In the genomic region with DNA sequence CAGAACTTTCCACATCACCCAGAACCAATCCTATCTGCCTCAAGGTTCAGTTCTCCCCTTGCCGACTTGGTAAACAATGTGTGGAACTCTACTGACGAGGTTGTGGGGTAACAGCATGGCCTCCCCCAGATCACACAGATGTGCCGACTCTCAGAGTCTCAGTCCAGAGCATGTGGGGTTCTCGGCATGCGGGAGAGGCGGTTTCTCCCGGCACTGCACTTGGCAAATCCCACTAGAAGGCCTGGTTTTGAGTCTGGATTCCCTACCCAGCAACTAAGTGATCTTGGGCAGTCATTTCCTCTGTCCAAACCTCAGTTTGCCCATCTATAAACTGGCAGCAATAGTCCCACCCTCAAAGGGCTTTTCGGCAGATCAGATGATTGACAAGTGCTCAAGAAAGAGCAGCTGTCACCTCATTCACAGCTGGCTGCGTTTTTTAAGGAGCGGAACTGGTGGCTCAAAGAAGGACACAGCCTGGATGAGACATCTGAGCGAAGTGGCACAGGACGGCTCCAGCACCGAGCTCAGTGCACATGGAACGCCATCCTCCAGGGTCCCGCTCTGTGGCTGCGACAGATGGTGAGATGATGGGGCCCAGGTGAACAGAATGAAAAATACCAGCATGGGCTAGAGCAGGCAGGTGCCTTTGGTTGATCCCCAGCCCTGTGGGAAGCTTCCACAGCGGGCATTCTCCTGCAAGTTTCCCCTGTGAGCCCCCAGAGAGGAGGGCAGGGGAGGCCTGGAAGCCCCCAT, we compare ENCODE assay signal across 20 cellular contexts. TPM values are rescaled to one million over a fixed set of nuclear protein-coding genes. Genes with fewer than 3 reads are reported as not detected.
DNase-seq lines count a peak whose midpoint lies in the region; ATAC-seq, FAIRE-seq and TF ChIP-seq lines count a peak whose summit lies in the region.
"Had no signal": no experiment of that assay in that cellular context is flagged by ENCODE, and none has a peak within 500 bp of the region (broad histone marks: within the 10 kb centered on the region; RNA-seq: fewer than 3 reads in every experiment).

No MANE protein-coding gene starts in this region.

- ATAC-seq in HepG2 (peak; percentile 12; the same call in 2 of the 3 replicates), right lobe of liver (no peak), WTC11 (no peak)
- no peak for ATAC-seq in activated naive CD4-positive, alpha-beta T cell treated with anti-CD3 and anti-CD28 coated beads, Interleukin-2, amount 50 U/mL, for 72 hours
- ATAC-seq: natural killer cell treated with Interleukin-12 subunit alpha and Interleukin-12 subunit beta and Interleukin-15 and Interleukin-18, amount 100 ng/mL, for 72 hours had no signal

- TF ChIP-seq RAD21 in HepG2 (CRISPR knock-in tag; IDR thresholded peaks at IDR 0.05) = no peak

- H3K36me3 Mint-ChIP-seq in WTC11 = peaks cover 12% of the 10 kb centered on the region
- peaks cover 7% of the 10 kb centered on the region for H3K36me3 Mint-ChIP-seq in nephron (ENCODE audit: low read depth)
- H3K36me3 Mint-ChIP-seq in activated naive CD4-positive, alpha-beta T cell treated with anti-CD3 and anti-CD28 coated beads, Interleukin-2, amount 50 U/mL, for 72 hours = peaks cover 7 to 10% of the 10 kb centered on the region in 2 donors
- H3K36me3 Mint-ChIP-seq: CD4-positive, CD25-positive, alpha-beta regulatory T cell had no signal

- no peak overlapping the region for H3K4me3 Mint-ChIP-seq in WTC11
- H3K4me3 Mint-ChIP-seq in nephron = no peak overlapping the region
- H3K4me3 Mint-ChIP-seq: activated CD4-positive, alpha-beta memory T cell treated with anti-CD3 and anti-CD28 coated beads for 36 hours; CD4-positive, CD25-positive, alpha-beta regulatory T cell; natural killer cell treated with Interleukin-12 subunit alpha and Interleukin-12 subunit beta and Interleukin-15 and Interleukin-18, amount 100 ng/mL, for 72 hours had no signal

- H3K79me2 ChIP-seq in HepG2 (ENCODE audit: insufficient read depth, low read length) = peaks cover 90% of the 10 kb centered on the region

- 83% methylated on average over 10 of the region's 17 CpGs for WGBS in HepG2 (ENCODE audit: low lambda C conversion rate)
- WGBS in right lobe of liver (ENCODE audit: insufficient coverage, low coverage, low lambda C conversion rate, missing lambda C conversion rate) = 81% methylated on average over 5 of the region's 17 CpGs

- BruUV-seq in HepG2 (replicated peaks; lab: Mats Ljungman, UMichigan) = no TSS peak

- H3K4me3 ChIP-seq in HepG2 (replicated peaks in 1 of 3; ENCODE audit: insufficient read depth in 1 of 3, low read depth in 2 of 3, low read length in 3 of 3) = peak overlapping the region in 1 of 3 experiments; percentile 52; a peak in 2 of 6 replicates
- no peak overlapping the region for H3K4me3 ChIP-seq in right lobe of liver
- H3K4me3 ChIP-seq in foreskin fibroblast (ENCODE audit: low read depth in 1 of 2, low read length in 2 of 2) = no peak overlapping the region
- H3K4me3 ChIP-seq: coronary artery, SK-N-MC had no signal

- peak overlapping the region; percentile 69 for H3K4me2 ChIP-seq in HepG2 (ENCODE audit: low read depth, low read length)

- H4K20me1 ChIP-seq in HepG2 (ENCODE audit: insufficient read depth, low read length) = peaks cover 12% of the 10 kb centered on the region

- CTCF ChIA-PET in HepG2 (lab: Yijun Ruan, JAX; ENCODE audit: low intra/inter-chr PET ratio, low total read pairs) = no interaction called here
- CTCF ChIA-PET in WTC11 (lab: Charles Lee) = interaction anchor here (1.5 kb wide), 1 partner anchor 10 kb away, joined by 4 read pairs; no protein-coding TSS in a partner anchor

- POLR2A ChIA-PET in HepG2 (lab: Yijun Ruan, JAX) (interaction anchor here (0.9 to 2.0 kb wide), 7 partner anchors 7 to 970 kb away, joined by 3 to 13 read pairs (median 5); no protein-coding TSS in a partner anchor), WTC11 (lab: Charles Lee) (no interaction called here)

- H3K36me3 ChIP-seq in HepG2 (replicated peaks in 1 of 2; ENCODE audit: control insufficient read depth in 1 of 2, insufficient read depth in 2 of 2, low read length in 2 of 2) = peaks cover 3 to 22% of the 10 kb centered on the region in 2 experiments
- no peaks in the 10 kb centered on the region for H3K36me3 ChIP-seq in right lobe of liver

- TF ChIP-seq POLR2A in HepG2 (IDR thresholded peaks at IDR 0.05; ENCODE audit: insufficient read depth in 1 of 2, low read depth in 2 of 2, low read length in 2 of 2) (no peak), right lobe of liver (IDR thresholded peaks at IDR 0.05) (no peak)

- peaks cover 16% of the 10 kb centered on the region for H3K9me3 Mint-ChIP-seq in WTC11
- peaks cover 17% of the 10 kb centered on the region for H3K9me3 Mint-ChIP-seq in nephron
- H3K9me3 Mint-ChIP-seq in activated naive CD4-positive, alpha-beta T cell treated with anti-CD3 and anti-CD28 coated beads, Interleukin-2, amount 50 U/mL, for 72 hours = peaks cover 7 to 12% of the 10 kb centered on the region in 2 donors

- H3K9ac ChIP-seq in HepG2 (ENCODE audit: insufficient read depth, low read depth, low read length) = peak overlapping the region; percentile 54

- peaks cover 3% of the 10 kb centered on the region for H3K4me1 Mint-ChIP-seq in WTC11
- H3K4me1 Mint-ChIP-seq in nephron = peaks cover 11% of the 10 kb centered on the region

- intact Hi-C loops in HepG2 (cut with micrococcal nuclease; ENCODE audit: unreplicated experiment) (loop anchor here (1.0 to 2.0 kb wide), 3 partner anchors 7 to 358 kb away; a partner anchor contains a TSS), right lobe of liver (cut with DNase I) (no loop called here)

- H3K27ac Mint-ChIP-seq in WTC11 (peak overlapping the region; percentile 17; the same call in 1 of the 2 replicates), nephron (peak overlapping the region in 2 of 3 experiments; percentile 67 to 72)
- H3K27ac Mint-ChIP-seq in activated naive CD4-positive, alpha-beta T cell treated with anti-CD3 and anti-CD28 coated beads, Interleukin-2, amount 50 U/mL, for 72 hours = no peak overlapping the region
- H3K27ac Mint-ChIP-seq: activated CD4-positive, alpha-beta memory T cell treated with anti-CD3 and anti-CD28 coated beads for 36 hours; CD4-positive, CD25-positive, alpha-beta regulatory T cell; natural killer cell treated with Interleukin-12 subunit alpha and Interleukin-12 subunit beta and Interleukin-15 and Interleukin-18, amount 100 ng/mL, for 72 hours had no signal

- no peak overlapping the region for H2AFZ ChIP-seq in HepG2 (ENCODE audit: low read length)

- no peak for TF ChIP-seq EP300 in HepG2 (IDR thresholded peaks at IDR 0.05; ENCODE audit: low read depth in 2 of 2, low read length in 2 of 2)
- TF ChIP-seq EP300 in HepG2 (CRISPR knock-in tag; IDR thresholded peaks at IDR 0.05; ENCODE audit: borderline replicate concordance) = no peak

- in situ Hi-C loops in HepG2 (cut with HindIII; ENCODE audit: extremely low pct_ligation_motif_present, low pct_unique_long_range_greater_than_20kb) = no loop called here

- TF ChIP-seq CTCF in HepG2 (CRISPR knock-in tag; IDR thresholded peaks at IDR 0.05) (no peak), right lobe of liver (IDR thresholded peaks at IDR 0.05) (no peak), WTC11 (IDR thresholded peaks at IDR 0.05) (no peak), nephron (IDR thresholded peaks at IDR 0.05; ENCODE audit: unreplicated experiment in 3 of 3) (no peak), foreskin fibroblast (IDR thresholded peaks at IDR 0.05; ENCODE audit: low read depth, low read length) (no peak)

- DNase-seq in HepG2 (ENCODE audit: low spot score) (peak; percentile 30), right lobe of liver (no peak), WTC11 (ENCODE audit: low spot score) (no peak), foreskin fibroblast (no peak), GDM1 (lab: John Stamatoyannopoulos, UW) (no peak)
- no peak for DNase-seq in activated naive CD4-positive, alpha-beta T cell treated with anti-CD3 and anti-CD28 coated beads, Interleukin-2, amount 50 U/mL, for 72 hours (ENCODE audit: low spot score in 2 of 2)
- no peak for DNase-seq in activated effector memory CD4-positive, alpha-beta T cell treated with anti-CD3 and anti-CD28 coated beads, Interleukin-2, amount 50 U/mL, for 16 hours
- DNase-seq: activated CD4-positive, alpha-beta memory T cell treated with anti-CD3 and anti-CD28 coated beads for 36 hours; activated naive CD4-positive, alpha-beta T cell treated with Interleukin-2 at 50 U/mL for 16 hours; CD4-positive, CD25-positive, alpha-beta regulatory T cell; hypothalamus; NCI-H1048 had no signal

- peak overlapping the region; percentile 82 for H3K27ac ChIP-seq in HepG2 (ENCODE audit: extremely low read length, insufficient read depth, low read length)
- peak overlapping the region in 1 of 3 donors; percentile 24 for H3K27ac ChIP-seq in right lobe of liver
- H3K27ac ChIP-seq: coronary artery, SK-N-MC had no signal

- no peaks in the 10 kb centered on the region for H3K27me3 ChIP-seq in HepG2 (ENCODE audit: control insufficient read depth in 1 of 2, insufficient read depth in 2 of 2, low read length in 2 of 2)
- no peaks in the 10 kb centered on the region for H3K27me3 ChIP-seq in right lobe of liver

- H3K4me1 ChIP-seq in HepG2 (ENCODE audit: insufficient read depth, low read length) (peaks cover 100% of the 10 kb centered on the region), right lobe of liver (peaks cover 0 to 9% (median 6%) of the 10 kb centered on the region in 4 donors)

- FAIRE-seq in HepG2 (lab: Jason Lieb, UNC) = peak; percentile 30
- FAIRE-seq: astrocyte, keratinocyte, RCC 7860 had no signal

- H3K9me3 ChIP-seq in HepG2 (ENCODE audit: low read length) = no peaks in the 10 kb centered on the region
- H3K9me3 ChIP-seq in right lobe of liver = peaks cover 0 to 6% (median 0%) of the 10 kb centered on the region in 4 donors

- no peaks in the 10 kb centered on the region for H3K27me3 Mint-ChIP-seq in WTC11 (ENCODE audit: low read depth)
- H3K27me3 Mint-ChIP-seq in nephron (ENCODE audit: low read depth) = peaks cover 37% of the 10 kb centered on the region
- H3K27me3 Mint-ChIP-seq: natural killer cell treated with Interleukin-12 subunit alpha and Interleukin-12 subunit beta and Interleukin-15 and Interleukin-18, amount 100 ng/mL, for 72 hours had no signal

RNA-seq across cellular contexts. Expression of a gene that starts 7.3 kb away (rescaled TPM):
- total RNA-seq in HepG2 (2016; rRNA removed; fragmentation: Illumina TruSeq; extraction: Trizol) = 90.4 and 95.7 TPM in 2 replicates
- 47.9 and 55.6 TPM in 2 replicates for total RNA-seq in HepG2 (2016; cell fraction: cytosol; rRNA removed; fragmentation: Illumina TruSeq; extraction: Trizol; ENCODE audit: low read depth)
- 94.6 and 101 TPM in 2 replicates for total RNA-seq in HepG2 (2016; cell fraction: insoluble cytoplasmic fraction; rRNA removed; fragmentation: Illumina TruSeq; extraction: Trizol)
- 73.3 and 75.8 TPM in 2 replicates for total RNA-seq in HepG2 (2016; cell fraction: membrane; rRNA removed; fragmentation: Illumina TruSeq; extraction: Trizol)
- 42.8 and 54.2 TPM in 2 replicates for total RNA-seq in HepG2 (2016; cell fraction: nucleus; rRNA removed; fragmentation: Illumina TruSeq; extraction: Trizol)
- 181 and 193 TPM in 2 replicates for polyA plus RNA-seq in HepG2 (2011; rRNA removed)
- polyA plus RNA-seq in HepG2 (2011; cell fraction: cytosol; rRNA removed) = 178 and 242 TPM in 2 replicates
- polyA plus RNA-seq in HepG2 (2011; cell fraction: nucleus; rRNA removed) = 194 and 196 TPM in 2 replicates
- polyA plus RNA-seq in HepG2 (2012) = 45.0 and 55.8 TPM in 2 replicates
- polyA plus RNA-seq in HepG2 (2016; cell fraction: cytosol; fragmentation: Illumina TruSeq; extraction: Trizol; ENCODE audit: low read depth) = 46.7 and 59.9 TPM in 2 replicates
- polyA plus RNA-seq in HepG2 (2016; cell fraction: insoluble cytoplasmic fraction; fragmentation: Illumina TruSeq; extraction: Trizol; ENCODE audit: low read depth) = 103 and 109 TPM in 2 replicates
- 69.1 and 76.1 TPM in 2 replicates for polyA plus RNA-seq in HepG2 (2016; cell fraction: membrane; fragmentation: Illumina TruSeq; extraction: Trizol; ENCODE audit: low read depth)
- polyA plus RNA-seq in HepG2 (2016; cell fraction: nucleus; fragmentation: Illumina TruSeq; extraction: Trizol; ENCODE audit: insufficient read depth, low read depth) = 80.6 and 84.9 TPM in 2 replicates
- 8.2 and 120 TPM in 2 replicates for polyA minus RNA-seq in HepG2 (2011; rRNA and poly(A)+ RNA removed; ENCODE audit: low replicate concordance)
- 28.3 and 29.5 TPM in 2 replicates for polyA minus RNA-seq in HepG2 (2011; cell fraction: cytosol; rRNA and poly(A)+ RNA removed)
- 89.0 and 92.2 TPM in 2 replicates for polyA minus RNA-seq in HepG2 (2011; cell fraction: nucleus; rRNA and poly(A)+ RNA removed)
- 1 to 10 TPM; 1.3 to 3.9 (median 3.0) TPM for total RNA-seq in right lobe of liver
- total RNA-seq in WTC11 (2021) = 10.8 to 15.5 TPM (median 14.9 TPM) in 3 replicates
- total RNA-seq in activated naive CD4-positive, alpha-beta T cell treated with anti-CD3 and anti-CD28 coated beads, Interleukin-2, amount 50 U/mL, for 72 hours = 10 to 100 TPM in 1 of 2 donors, 1 to 10 TPM in 1; 9.0 to 22.7 TPM
- total RNA-seq: fibroblast of villous mesenchyme had no signal

Comparison
In these comparisons a context has a peak if more than half of its experiments do, and no peak if none do; other contexts are left out.
1. H3K27ac Mint-ChIP-seq: peak in WTC11 (single experiment) and nephron (2 of 3); none in activated naive CD4-positive, alpha-beta T cell treated with anti-CD3 and anti-CD28 coated beads, Interleukin-2, amount 50 U/mL, for 72 hours (0 of 2).